ENCODE assay signal across 22 cellular contexts in the genomic region with DNA sequence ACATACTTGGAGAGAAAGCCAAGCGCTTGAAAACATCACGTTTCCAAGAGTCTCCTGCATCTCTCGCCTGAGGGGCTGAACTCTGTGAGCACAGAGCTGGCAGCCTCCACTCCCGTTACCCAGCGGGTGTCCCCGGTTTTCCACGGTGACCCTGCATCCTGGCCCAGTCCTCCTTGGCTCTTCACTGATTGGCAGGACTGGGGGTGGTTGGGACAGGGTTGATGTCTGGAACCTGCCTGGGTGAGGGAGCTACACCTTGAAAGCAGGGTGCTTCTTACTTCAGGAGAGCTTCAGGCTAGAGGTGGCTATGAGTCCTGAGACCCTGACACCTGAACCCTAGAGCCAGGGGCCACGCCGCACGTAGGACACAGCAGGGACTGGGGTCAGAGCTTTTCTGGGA.
"Had no signal": no experiment of that assay in that cellular context is flagged by ENCODE, and none has a peak within 500 bp of the region (broad histone marks: within the 10 kb centered on the region; RNA-seq: fewer than 3 reads in every experiment).

No MANE protein-coding gene starts in this region.

- H3K4me2 ChIP-seq: hepatocyte had no signal

- H3K4me1 ChIP-seq: foreskin keratinocyte, tibial nerve had no signal

- H3K9me3 ChIP-seq: left ventricle myocardium inferior, tibial nerve had no signal

- H3K36me3 ChIP-seq: tibial nerve had no signal

- H3K79me2 ChIP-seq: hepatocyte had no signal

- H3K36me3 Mint-ChIP-seq: activated naive CD8-positive, alpha-beta T cell treated with anti-CD3 and anti-CD28 coated beads, Interleukin-2, amount 10 ng/mL, durations not matched to agents 7 days and 5 days; immature natural killer cell had no signal

- H2AFZ ChIP-seq: hepatocyte had no signal

- H3K4me3 ChIP-seq: hepatocyte, left ventricle myocardium inferior, tibial nerve had no signal

- H3K27ac ChIP-seq: foreskin keratinocyte, hepatocyte, left ventricle myocardium inferior, tibial nerve had no signal

- H3K9me3 Mint-ChIP-seq: activated naive CD8-positive, alpha-beta T cell treated with anti-CD3 and anti-CD28 coated beads, Interleukin-2, amount 10 ng/mL, durations not matched to agents 7 days and 5 days; dendritic cell treated with granulocyte-macrophage colony-stimulating factor and Interleukin-4, amounts not matched to agents 40 ng/mL and 50 ng/mL, for 4 days; nephron progenitor cell; stimulated activated naive CD8-positive, alpha-beta T cell treated with anti-CD3 and anti-CD28 coated beads, Interleukin-15, Interleukin-2, amounts not matched to agents 100 ng/mL and 50 ng/mL, for 24 hours had no signal

- ATAC-seq: foreskin keratinocyte had no signal

- H3K27ac Mint-ChIP-seq: activated naive CD8-positive, alpha-beta T cell treated with anti-CD3 and anti-CD28 coated beads, Interleukin-2, amount 10 ng/mL, durations not matched to agents 7 days and 5 days; dendritic cell treated with granulocyte-macrophage colony-stimulating factor and Interleukin-4, amounts not matched to agents 40 ng/mL and 50 ng/mL, for 4 days; immature natural killer cell; nephron progenitor cell; progenitor cell of endocrine pancreas; stimulated activated naive CD8-positive, alpha-beta T cell treated with anti-CD3 and anti-CD28 coated beads, Interleukin-15, Interleukin-2, amounts not matched to agents 100 ng/mL and 50 ng/mL, for 24 hours had no signal

- DNase-seq: activated CD4-positive, alpha-beta T cell treated with anti-CD3 and anti-CD28 coated beads for 1 hour; activated CD4-positive, alpha-beta T cell treated with anti-CD3 and anti-CD28 coated beads, Interleukin-2, amount 50 U/mL, for 1 hour; activated naive CD4-positive, alpha-beta T cell; activated naive CD8-positive, alpha-beta T cell treated with anti-CD3 and anti-CD28 coated beads, Interleukin-2, amount 10 ng/mL, durations not matched to agents 7 days and 5 days; activated T-cell treated with anti-CD3 and anti-CD28 coated beads, Interleukin-2, amount 50 U/mL, for 1 hour; amniotic stem cell; effector CD4-positive, alpha-beta T cell; foreskin keratinocyte; immature natural killer cell; kidney glomerular epithelial cell; left ventricle myocardium inferior; mammary epithelial cell; nephron progenitor cell; retina; stimulated activated CD4-positive, alpha-beta T cell treated with anti-CD3 and anti-CD28 coated beads, Interleukin-4, amount 100 ng/mL, for 24 hours; substantia nigra; T-helper 9 cell had no signal
